Comparison of ENCODE assay signal across 16 cellular contexts in the genomic region with DNA sequence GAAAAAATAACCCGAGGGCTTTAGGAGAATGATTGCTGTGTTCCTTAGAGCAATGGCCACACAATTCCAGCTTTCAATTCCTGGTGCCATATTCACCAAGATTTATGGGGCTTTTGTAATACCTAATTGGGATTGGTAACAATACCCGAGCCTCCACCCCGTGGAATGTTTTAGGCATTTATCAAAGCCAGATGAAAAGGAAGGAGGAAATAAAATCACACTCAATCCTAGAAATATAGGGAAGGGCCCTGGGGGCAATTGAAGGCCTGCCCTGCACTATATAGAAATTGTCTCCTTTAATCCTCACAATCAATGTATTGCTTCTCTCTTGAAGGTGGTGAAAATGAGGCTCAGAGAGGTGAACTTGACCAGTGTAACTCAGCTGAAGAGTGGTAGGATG. TPM values are rescaled to one million over a fixed set of nuclear protein-coding genes. Genes with fewer than 3 reads are reported as not detected.
DNase-seq lines count a peak whose midpoint lies in the region; ATAC-seq and TF ChIP-seq lines count a peak whose summit lies in the region.
"Had no signal": no experiment of that assay in that cellular context is flagged by ENCODE, and none has a peak within 500 bp of the region (broad histone marks: within the 10 kb centered on the region; RNA-seq: fewer than 3 reads in every experiment).

No MANE protein-coding gene starts in this region.

- H3K27ac Mint-ChIP-seq in T-helper 17 cell, result no peak overlapping the region
- H3K27ac Mint-ChIP-seq in neural crest cell (ENCODE audit: unreplicated experiment), result peak overlapping the region; percentile 27
- H3K27ac Mint-ChIP-seq: CD4-positive, alpha-beta memory T cell had no signal

- no peaks in the 10 kb centered on the region for H3K9me3 ChIP-seq in T-helper 17 cell (ENCODE audit: control insufficient read depth, low read length, poor library complexity, severe bottlenecking)
- H3K9me3 ChIP-seq: A549, BLaER1 had no signal

- H3K4me3 Mint-ChIP-seq in T-helper 17 cell (peak overlapping the region; percentile 55), neural crest cell (no peak overlapping the region)
- H3K4me3 Mint-ChIP-seq: CD14-positive monocyte; CD4-positive, alpha-beta memory T cell had no signal

- intact Hi-C loops in posterior vena cava (cut with DNase I), result no loop called here

- TF ChIP-seq CTCF in AG10803 (conservative IDR thresholded peaks at IDR 0.05; ENCODE audit: low read length) (no peak), neural crest cell (conservative IDR thresholded peaks at IDR 0.05) (no peak)

- no peaks in the 10 kb centered on the region for H3K9me3 Mint-ChIP-seq in neural crest cell

- no peaks in the 10 kb centered on the region for H3K4me1 Mint-ChIP-seq in T-helper 17 cell
- H3K4me1 Mint-ChIP-seq in neural crest cell, result no peaks in the 10 kb centered on the region
- H3K4me1 Mint-ChIP-seq: CD14-positive monocyte; CD4-positive, alpha-beta memory T cell had no signal

- no peak overlapping the region for H3K4me3 ChIP-seq in AG10803 (ENCODE audit: low read length)
- H3K4me3 ChIP-seq: A549, BLaER1 had no signal

- DNase-seq in AG10803 (ENCODE audit: low read depth) (peak; percentile 8), NCI-H146 (lab: John Stamatoyannopoulos, UW) (peak; percentile 85), T-helper 17 cell (no peak), neural crest cell (ENCODE audit: low read depth, low spot score) (no peak), KG1 (lab: John Stamatoyannopoulos, UW) (no peak), posterior vena cava (ENCODE audit: low spot score) (no peak)
- no peak for DNase-seq in activated CD4-positive, alpha-beta T cell treated with anti-CD3 and anti-CD28 coated beads, Interleukin-2, amount 50 U/mL, for 4 hours
- DNase-seq: Calu3; CD4-positive, alpha-beta memory T cell; DMS79 treated with DMSO at 0.1 percent for 48 hours; GF-D8; GOT3; H7 had no signal

- no peak for ATAC-seq in T-helper 17 cell
- ATAC-seq: A549 had no signal

- H3K27me3 Mint-ChIP-seq in T-helper 17 cell (peaks cover 35% of the 10 kb centered on the region), neural crest cell (ENCODE audit: low read depth) (no peaks in the 10 kb centered on the region)

- H3K36me3 Mint-ChIP-seq in T-helper 17 cell (ENCODE audit: low read depth) (no peaks in the 10 kb centered on the region), neural crest cell (ENCODE audit: low read depth) (no peaks in the 10 kb centered on the region)
- H3K36me3 Mint-ChIP-seq: CD14-positive monocyte; CD4-positive, alpha-beta memory T cell had no signal

RNA-seq across cellular contexts. Expression of a gene that starts 42.1 kb away (rescaled TPM):
- total RNA-seq in T-helper 17 cell (1 to 10 TPM; 4.7 to 6.2 TPM), neural crest cell (5.2 and 5.5 TPM in 2 replicates), posterior vena cava (1 to 10 TPM; 5.5 TPM)

RNA-seq across cellular contexts. Expression of a gene that starts 49.1 kb away (rescaled TPM):
- 10 to 100 TPM; 23.1 to 23.8 TPM for total RNA-seq in T-helper 17 cell
- total RNA-seq in neural crest cell, result 237 and 241 TPM in 2 replicates
- 10 to 100 TPM; 68.8 to 81.1 TPM for total RNA-seq in posterior vena cava

Comparison
In these comparisons a context has a peak if more than half of its experiments do, and no peak if none do; other contexts are left out.
1. DNase-seq: peak in AG10803 (single experiment) and NCI-H146 (single experiment); none in T-helper 17 cell (0 of 3), neural crest cell (single experiment), activated CD4-positive, alpha-beta T cell treated with anti-CD3 and anti-CD28 coated beads, Interleukin-2, amount 50 U/mL, for 4 hours (0 of 2), KG1 (single experiment) and posterior vena cava (single experiment).